Comparison of ENCODE assay signal across 17 cellular contexts in the genomic region with DNA sequence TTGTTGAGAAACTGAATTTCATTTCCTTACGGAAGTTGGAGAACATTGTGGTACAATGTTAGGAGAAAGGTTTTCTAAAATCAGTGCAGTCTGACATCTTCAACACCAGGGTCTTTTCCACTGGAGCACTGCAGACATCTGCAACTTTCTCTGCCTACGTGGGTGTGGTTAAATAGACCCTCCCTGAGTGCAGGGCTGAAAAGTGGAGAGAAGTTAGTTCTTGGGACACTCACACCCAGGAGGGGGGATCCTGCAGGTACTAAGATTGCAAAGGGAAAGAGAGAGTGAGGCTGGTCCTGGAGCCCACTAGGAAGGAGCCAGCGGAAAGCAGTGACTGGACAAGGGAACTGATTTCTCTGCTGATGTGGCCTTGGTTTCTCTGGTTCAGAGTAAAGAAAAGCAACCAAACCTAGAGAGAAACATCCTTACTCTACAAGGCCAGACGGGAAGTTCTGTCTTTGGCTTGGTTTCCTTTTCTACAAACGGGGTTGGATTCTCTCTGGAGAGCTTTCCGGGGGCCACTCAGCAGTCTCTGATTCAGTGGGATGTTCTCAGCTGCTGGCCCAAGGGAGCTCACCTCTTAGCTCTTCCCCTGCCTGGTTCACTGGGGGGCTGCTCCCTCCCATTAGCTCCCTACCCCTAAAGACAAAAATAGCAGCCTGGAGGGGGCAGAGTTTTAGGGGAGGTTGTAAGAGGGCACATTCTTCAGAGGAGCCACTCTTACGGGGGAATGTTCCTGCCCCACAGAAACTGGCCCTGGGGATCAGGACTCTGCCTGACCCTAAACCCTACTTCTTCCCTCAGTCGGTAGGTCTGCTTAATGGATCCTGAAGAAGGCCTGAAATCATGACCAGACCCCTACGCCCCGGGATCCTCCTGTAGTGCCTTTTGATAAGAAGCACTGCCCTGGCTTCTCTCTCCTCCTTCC. TPM values are rescaled to one million over a fixed set of nuclear protein-coding genes. Genes with fewer than 3 reads are reported as not detected.
DNase-seq lines count a peak whose midpoint lies in the region; ATAC-seq and TF ChIP-seq lines count a peak whose summit lies in the region.
"Had no signal": no experiment of that assay in that cellular context is flagged by ENCODE, and none has a peak within 500 bp of the region (broad histone marks: within the 10 kb centered on the region; RNA-seq: fewer than 3 reads in every experiment).

No MANE protein-coding gene starts in this region.

- peaks cover 72% of the 10 kb centered on the region for H3K4me1 Mint-ChIP-seq in activated CD8-positive, alpha-beta memory T cell treated with anti-CD3 and anti-CD28 coated beads, Interleukin-2, amount 10 ng/mL, durations not matched to agents 7 days and 5 days
- peaks cover 59% of the 10 kb centered on the region for H3K4me1 Mint-ChIP-seq in T-helper 17 cell
- H3K4me1 Mint-ChIP-seq in osteocyte (ENCODE audit: unreplicated experiment): peaks cover 75% of the 10 kb centered on the region

- peaks cover 13% of the 10 kb centered on the region for H3K4me1 ChIP-seq in SJCRH30

- H3K27me3 ChIP-seq in SJCRH30: no peaks in the 10 kb centered on the region
- H3K27me3 ChIP-seq: SJSA1 had no signal

- CTCF ChIA-PET in activated CD8-positive, alpha-beta memory T cell treated with anti-CD3 and anti-CD28 coated beads, Interleukin-2, amount 10 ng/mL, durations not matched to agents 7 days and 5 days (lab: Charles Lee): interaction anchor here (1.1 to 1.7 kb wide), 4 partner anchors 7 to 54 kb away, joined by 3 to 5 read pairs (median 4); no protein-coding TSS in a partner anchor

- no peak overlapping the region for H3K4me3 ChIP-seq in SJCRH30
- H3K4me3 ChIP-seq: cardiac muscle cell, K562, mucosa of descending colon, SJSA1 had no signal

- H3K27me3 Mint-ChIP-seq in activated CD8-positive, alpha-beta memory T cell treated with anti-CD3 and anti-CD28 coated beads, Interleukin-2, amount 10 ng/mL, durations not matched to agents 7 days and 5 days: no peaks in the 10 kb centered on the region
- H3K27me3 Mint-ChIP-seq in T-helper 17 cell (no peaks in the 10 kb centered on the region), osteocyte (ENCODE audit: unreplicated experiment) (no peaks in the 10 kb centered on the region)

- no peak for ATAC-seq in activated CD8-positive, alpha-beta memory T cell treated with anti-CD3 and anti-CD28 coated beads, Interleukin-2, amount 10 ng/mL, durations not matched to agents 7 days and 5 days
- ATAC-seq in T-helper 17 cell: no peak
- ATAC-seq: K562, mucosa of descending colon had no signal

- peak overlapping the region; percentile 82 for H3K4me3 Mint-ChIP-seq in activated CD8-positive, alpha-beta memory T cell treated with anti-CD3 and anti-CD28 coated beads, Interleukin-2, amount 10 ng/mL, durations not matched to agents 7 days and 5 days
- H3K4me3 Mint-ChIP-seq in T-helper 17 cell (peak overlapping the region; percentile 15), osteocyte (ENCODE audit: unreplicated experiment) (no peak overlapping the region)

- H3K27ac Mint-ChIP-seq in activated CD8-positive, alpha-beta memory T cell treated with anti-CD3 and anti-CD28 coated beads, Interleukin-2, amount 10 ng/mL, durations not matched to agents 7 days and 5 days: peak overlapping the region; percentile 52
- peak overlapping the region; percentile 95 for H3K27ac Mint-ChIP-seq in T-helper 17 cell
- peak overlapping the region; percentile 44 for H3K27ac Mint-ChIP-seq in osteocyte (ENCODE audit: unreplicated experiment)

- H3K27ac ChIP-seq in epithelial cell of prostate (peak overlapping the region; percentile 100), SJCRH30 (no peak overlapping the region)
- H3K27ac ChIP-seq: cardiac muscle cell, SJSA1 had no signal

- no peaks in the 10 kb centered on the region for H3K9me3 Mint-ChIP-seq in activated CD8-positive, alpha-beta memory T cell treated with anti-CD3 and anti-CD28 coated beads, Interleukin-2, amount 10 ng/mL, durations not matched to agents 7 days and 5 days (ENCODE audit: low read depth)
- no peaks in the 10 kb centered on the region for H3K9me3 Mint-ChIP-seq in osteocyte (ENCODE audit: unreplicated experiment)

- TF ChIP-seq CTCF in osteocyte (IDR thresholded peaks at IDR 0.05): no peak

- peaks cover 57% of the 10 kb centered on the region for H3K36me3 Mint-ChIP-seq in activated CD8-positive, alpha-beta memory T cell treated with anti-CD3 and anti-CD28 coated beads, Interleukin-2, amount 10 ng/mL, durations not matched to agents 7 days and 5 days
- H3K36me3 Mint-ChIP-seq in T-helper 17 cell (ENCODE audit: low read depth) (peaks cover 13% of the 10 kb centered on the region), osteocyte (ENCODE audit: unreplicated experiment) (peaks cover 20% of the 10 kb centered on the region)

- no peaks in the 10 kb centered on the region for H3K9me3 ChIP-seq in T-helper 17 cell (ENCODE audit: control insufficient read depth, low read length, poor library complexity, severe bottlenecking)
- no peaks in the 10 kb centered on the region for H3K9me3 ChIP-seq in SJCRH30 (replicated peaks)
- H3K9me3 ChIP-seq: mucosa of descending colon had no signal

- H3K36me3 ChIP-seq in SJCRH30: no peaks in the 10 kb centered on the region
- H3K36me3 ChIP-seq: cardiac muscle cell had no signal

- no peak for DNase-seq in activated CD8-positive, alpha-beta memory T cell treated with anti-CD3 and anti-CD28 coated beads, Interleukin-2, amount 10 ng/mL, durations not matched to agents 7 days and 5 days
- no peak for DNase-seq in activated CD8-positive, alpha-beta memory T cell treated with anti-CD3 and anti-CD28 coated beads, Interleukin-2, amount 50 U/mL, for 48 hours
- DNase-seq in T-helper 17 cell: no peak
- no peak for DNase-seq in epithelial cell of prostate (ENCODE audit: low read depth, low spot score)
- DNase-seq in osteocyte (ENCODE audit: extremely low spot score, unreplicated experiment): peak; percentile 40
- no peak for DNase-seq in SJCRH30
- DNase-seq in COR-L47 (lab: John Stamatoyannopoulos, UW): no peak
- DNase-seq in ecto neural progenitor cell (ENCODE audit: low spot score): no peak
- DNase-seq: mucosa of descending colon; NCI-H1105 treated with DMSO at 0.1 percent for 48 hours; NCI-H524 treated with DMSO at 0.1 percent for 48 hours; stimulated activated CD4-positive, alpha-beta T cell treated with anti-CD3 and anti-CD28 coated beads, Interleukin-1b, Interleukin-23, amount 100 ng/mL, for 48 hours had no signal

RNA-seq across cellular contexts. Expression of gene UPP1, which starts 2.7 kb away (rescaled TPM):
- 10 to 100 TPM; 57.9 to 87.6 TPM for total RNA-seq in activated CD8-positive, alpha-beta memory T cell treated with anti-CD3 and anti-CD28 coated beads, Interleukin-2, amount 10 ng/mL, durations not matched to agents 7 days and 5 days
- total RNA-seq in T-helper 17 cell (10 to 100 TPM; 72.1 to 84.6 TPM), osteocyte (26.8 and 27.3 TPM in 2 replicates)
- 2.4 and 3.7 TPM in 2 replicates for total RNA-seq in SJCRH30 (2014; rRNA removed; shearing (Covaris generic))

RNA-seq across cellular contexts. Expression of gene C7orf57, which starts 56.4 kb away (rescaled TPM):
- under 1 TPM; 0.12 to 0.15 TPM for total RNA-seq in activated CD8-positive, alpha-beta memory T cell treated with anti-CD3 and anti-CD28 coated beads, Interleukin-2, amount 10 ng/mL, durations not matched to agents 7 days and 5 days
- total RNA-seq in T-helper 17 cell: under 1 TPM; 0.29 to 0.30 TPM
- not detected in 2 replicates for total RNA-seq in osteocyte
- 0.06 TPM in 1 of 2 replicates, not detected in the other for total RNA-seq in SJCRH30 (2014; rRNA removed; shearing (Covaris generic))
- total RNA-seq: A673, cardiac muscle cell, fibroblast of lung, K562, mucosa of descending colon had no signal

Comparison
In these comparisons a context has a peak if more than half of its experiments do, and no peak if none do; other contexts are left out.
1. H3K27ac Mint-ChIP-seq: peak in every context shown above with its lines; median percentile 95 in T-helper 17 cell; 52 in activated CD8-positive, alpha-beta memory T cell treated with anti-CD3 and anti-CD28 coated beads, Interleukin-2, amount 10 ng/mL, durations not matched to agents 7 days and 5 days; 44 in osteocyte.